In the genomic region with DNA sequence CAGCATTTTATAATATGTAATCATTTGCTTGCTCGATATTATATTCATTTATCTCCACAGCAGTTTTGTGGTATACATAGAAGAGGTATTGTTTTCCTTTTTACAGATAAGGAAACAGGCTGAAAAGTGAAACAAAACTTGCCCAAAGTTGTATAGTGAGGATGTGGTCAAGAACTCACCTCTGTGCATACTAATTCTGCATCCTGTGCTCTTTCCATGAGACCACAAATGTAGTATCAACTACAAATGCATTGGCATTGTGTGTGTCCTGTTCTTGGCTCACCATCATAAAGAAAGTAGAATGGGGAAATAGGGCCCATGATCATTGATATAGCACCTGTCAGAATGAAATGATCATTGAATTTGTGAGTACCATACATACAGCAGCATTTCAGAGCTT, we compare ENCODE assay signal across 11 cellular contexts.
DNase-seq lines count a peak whose midpoint lies in the region; ATAC-seq, FAIRE-seq and TF ChIP-seq lines count a peak whose summit lies in the region.
"Had no signal": no experiment of that assay in that cellular context is flagged by ENCODE, and none has a peak within 500 bp of the region (broad histone marks: within the 10 kb centered on the region; RNA-seq: fewer than 3 reads in every experiment).

No MANE protein-coding gene starts in this region.

- ATAC-seq in activated naive CD4-positive, alpha-beta T cell treated with anti-CD3 and anti-CD28 coated beads, Interleukin-2, amount 50 U/mL, for 72 hours = peak; percentile 97 to 99
- ATAC-seq in HG02759 (IDR thresholded peaks at IDR 0.05; ENCODE audit: unreplicated experiment) = peak; percentile 98
- ATAC-seq in HG03575 (IDR thresholded peaks at IDR 0.05; ENCODE audit: extremely low read depth, insufficient number of reproducible peaks, low FRiP score, unreplicated experiment) = peak; percentile 97
- ATAC-seq: Right ventricle myocardium inferior had no signal

- no peak overlapping the region for H3K4me3 Mint-ChIP-seq in activated naive CD4-positive, alpha-beta T cell treated with anti-CD3 and anti-CD28 coated beads for 36 hours

- H3K27me3 ChIP-seq in left ventricle myocardium inferior (ENCODE audit: low read depth) = no peaks in the 10 kb centered on the region
- H3K27me3 ChIP-seq: BE2C had no signal

- H3K27ac ChIP-seq in kidney (ENCODE audit: low read depth in 2 of 2, low read length in 2 of 2) (no peak overlapping the region), left ventricle myocardium inferior (replicated peaks) (no peak overlapping the region)

- no peaks in the 10 kb centered on the region for H3K4me1 ChIP-seq in kidney (ENCODE audit: control insufficient read depth in 1 of 2, insufficient read depth in 1 of 2, low read depth in 1 of 2, low read length in 2 of 2)
- no peaks in the 10 kb centered on the region for H3K4me1 ChIP-seq in left ventricle myocardium inferior
- H3K4me1 ChIP-seq: BE2C had no signal

- peaks cover 11 to 21% of the 10 kb centered on the region in 2 donors for H3K36me3 Mint-ChIP-seq in activated naive CD4-positive, alpha-beta T cell treated with anti-CD3 and anti-CD28 coated beads, Interleukin-2, amount 50 U/mL, for 72 hours
- peaks cover 2% of the 10 kb centered on the region for H3K36me3 Mint-ChIP-seq in activated naive CD4-positive, alpha-beta T cell treated with anti-CD3 and anti-CD28 coated beads for 36 hours (ENCODE audit: low read depth)

- intact Hi-C loops in activated naive CD4-positive, alpha-beta T cell treated with anti-CD3 and anti-CD28 coated beads for 36 hours (cut with micrococcal nuclease) = loop anchor here (2.0 kb wide), 1 partner anchor 304 kb away; the partner anchor contains the start of gene CD96
- intact Hi-C loops in kidney (cut with DNase I) (no loop called here), left ventricle myocardium inferior (cut with micrococcal nuclease) (no loop called here)

- DNase-seq in activated naive CD4-positive, alpha-beta T cell treated with anti-CD3 and anti-CD28 coated beads, Interleukin-2, amount 50 U/mL, for 72 hours (ENCODE audit: low spot score in 2 of 2) = peak in 1 of 2 donors; percentile 8
- no peak for DNase-seq in activated naive CD4-positive, alpha-beta T cell treated with anti-CD3 and anti-CD28 coated beads for 36 hours
- DNase-seq in NCI-H748 (lab: John Stamatoyannopoulos, UW; ENCODE audit: unreplicated experiment) (no peak), kidney (no peak), A172 (ENCODE audit: low spot score) (no peak), left ventricle myocardium inferior (no peak)
- DNase-seq: BE2C had no signal

- H3K4me1 Mint-ChIP-seq in activated naive CD4-positive, alpha-beta T cell treated with anti-CD3 and anti-CD28 coated beads for 36 hours (ENCODE audit: low read depth) = peaks cover 17% of the 10 kb centered on the region

- no peaks in the 10 kb centered on the region for H3K27me3 Mint-ChIP-seq in activated naive CD4-positive, alpha-beta T cell treated with anti-CD3 and anti-CD28 coated beads for 36 hours (ENCODE audit: low read depth)

- CTCF ChIA-PET in activated naive CD4-positive, alpha-beta T cell treated with anti-CD3 and anti-CD28 coated beads for 36 hours (lab: Charles Lee) = no interaction called here

- H3K9me3 ChIP-seq in kidney (ENCODE audit: control insufficient read depth in 1 of 2, low read length in 2 of 2) (no peaks in the 10 kb centered on the region), left ventricle myocardium inferior (replicated peaks) (peaks cover 25% of the 10 kb centered on the region)
- H3K9me3 ChIP-seq: BE2C had no signal

- no peak overlapping the region for H3K27ac Mint-ChIP-seq in activated naive CD4-positive, alpha-beta T cell treated with anti-CD3 and anti-CD28 coated beads, Interleukin-2, amount 50 U/mL, for 72 hours
- no peak overlapping the region for H3K27ac Mint-ChIP-seq in activated naive CD4-positive, alpha-beta T cell treated with anti-CD3 and anti-CD28 coated beads for 36 hours

- no peak overlapping the region for H3K4me3 ChIP-seq in kidney (ENCODE audit: low read length in 2 of 2)
- H3K4me3 ChIP-seq in left ventricle myocardium inferior = no peak overlapping the region

- FAIRE-seq in kidney (lab: Jason Lieb, UNC) = no peak
- FAIRE-seq: keratinocyte had no signal

- H3K9ac ChIP-seq in kidney (ENCODE audit: low read length in 2 of 2) = no peak overlapping the region

- no peaks in the 10 kb centered on the region for H3K36me3 ChIP-seq in kidney (ENCODE audit: control insufficient read depth in 1 of 2, insufficient read depth in 2 of 2, low read length in 2 of 2)
- no peaks in the 10 kb centered on the region for H3K36me3 ChIP-seq in left ventricle myocardium inferior
- H3K36me3 ChIP-seq: BE2C had no signal

- TF ChIP-seq CTCF in kidney (IDR thresholded peaks at IDR 0.05; ENCODE audit: borderline replicate concordance, extremely low read depth, insufficient read depth) = no peak
- no peak for TF ChIP-seq CTCF in left ventricle myocardium inferior (IDR thresholded peaks at IDR 0.05; ENCODE audit: borderline replicate concordance)

- H3K9me3 Mint-ChIP-seq in activated naive CD4-positive, alpha-beta T cell treated with anti-CD3 and anti-CD28 coated beads, Interleukin-2, amount 50 U/mL, for 72 hours = peaks cover 9 to 24% of the 10 kb centered on the region in 2 donors
- peaks cover 13% of the 10 kb centered on the region for H3K9me3 Mint-ChIP-seq in activated naive CD4-positive, alpha-beta T cell treated with anti-CD3 and anti-CD28 coated beads for 36 hours
